Comparison of ENCODE assay signal across 12 cellular contexts in the genomic region with DNA sequence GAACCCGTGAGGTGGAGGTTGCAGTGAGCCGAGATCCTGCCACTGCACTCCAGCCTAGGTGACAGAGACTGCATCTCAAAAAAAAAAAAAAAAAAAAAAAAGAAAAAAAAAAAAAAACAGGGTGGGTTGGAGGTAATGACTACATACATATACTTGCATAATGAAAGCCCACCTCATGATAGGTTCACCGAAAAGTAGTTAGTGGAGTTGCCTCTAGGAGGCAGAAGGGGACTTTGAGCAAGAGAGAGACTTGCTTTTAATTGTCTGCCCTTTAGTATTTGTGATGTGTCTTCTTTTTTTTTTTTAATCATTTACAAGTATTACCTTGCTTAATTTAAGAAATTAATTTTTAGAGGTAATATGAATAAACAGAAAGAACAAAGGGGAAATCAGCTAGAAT.
A peak's percentile ranks its signal among the peaks of the same experiment; 100 is the strongest.
DNase-seq lines count a peak whose midpoint lies in the region; ATAC-seq, FAIRE-seq and TF ChIP-seq lines count a peak whose summit lies in the region.
"Had no signal": no experiment of that assay in that cellular context is flagged by ENCODE, and none has a peak within 500 bp of the region (broad histone marks: within the 10 kb centered on the region; RNA-seq: fewer than 3 reads in every experiment).

No MANE protein-coding gene starts in this region.

- DNase-seq in SK-N-DZ (ENCODE audit: low spot score): peak; percentile 18
- no peak for DNase-seq in glutamatergic neuron
- DNase-seq in GM19239 (ENCODE audit: insufficient read length, low spot score): no peak
- DNase-seq in MV-4-11 (lab: John Stamatoyannopoulos, UW): no peak
- DNase-seq in NK-92 treated with Interleukin-12 subunit alpha and Interleukin-12 subunit beta, amount 100 ng/mL, for 24 hours (lab: John Stamatoyannopoulos, UW): no peak
- DNase-seq: activated naive CD4-positive, alpha-beta T cell treated with Interleukin-2 at 50 U/mL for 16 hours; DMS79; HCEC 1CT; NCI-H1417 treated with DMSO at 0.1 percent for 48 hours had no signal

- ATAC-seq in GM19467 (IDR thresholded peaks at IDR 0.05; ENCODE audit: unreplicated experiment): no peak

- H3K4me1 ChIP-seq in HEK293 (ENCODE audit: control insufficient read depth, insufficient read depth, low read length): no peaks in the 10 kb centered on the region

- H3K36me3 Mint-ChIP-seq in glutamatergic neuron (ENCODE audit: unreplicated experiment): no peaks in the 10 kb centered on the region

- no peak overlapping the region for H3K27ac Mint-ChIP-seq in glutamatergic neuron (ENCODE audit: unreplicated experiment)

- H3K4me1 Mint-ChIP-seq in glutamatergic neuron (ENCODE audit: low read depth, unreplicated experiment): peaks cover 6% of the 10 kb centered on the region

- no peaks in the 10 kb centered on the region for H3K9me3 Mint-ChIP-seq in glutamatergic neuron (ENCODE audit: unreplicated experiment)

- peaks cover 0 to 10% of the 10 kb centered on the region in 2 experiments; a peak in 1 of 3 replicates for H3K36me3 ChIP-seq in HEK293 (ENCODE audit: control insufficient read depth in 2 of 2, insufficient read depth in 1 of 2, low read length in 2 of 2)

- no peak overlapping the region for H3K4me3 Mint-ChIP-seq in glutamatergic neuron (ENCODE audit: unreplicated experiment)

- no peaks in the 10 kb centered on the region for H3K9me3 ChIP-seq in HEK293 (ENCODE audit: control insufficient read depth, insufficient read depth, low read depth, low read length)

- H3K27ac ChIP-seq in C4-2B: no peak overlapping the region
- no peak overlapping the region for H3K27ac ChIP-seq in HEK293 (ENCODE audit: extremely low read depth, low read depth, low read length)

- H3K4me3 ChIP-seq in HEK293 (ENCODE audit: low read depth, low read length): no peak overlapping the region

- H3K27me3 Mint-ChIP-seq in glutamatergic neuron (ENCODE audit: unreplicated experiment): peaks cover 6% of the 10 kb centered on the region

- FAIRE-seq in GM19239 (lab: Jason Lieb, UNC): no peak

- POLR2A ChIA-PET in HEK293 (lab: Yijun Ruan, JAX): interaction anchor here (0.6 to 0.7 kb wide), 2 partner anchors 69 to 193 kb away, joined by 3 read pairs; no protein-coding TSS in a partner anchor

- CTCF ChIA-PET in HEK293 (lab: Yijun Ruan, JAX): interaction anchor here (0.6 to 21.2 kb wide), 25 partner anchors 9 to 604 kb away, joined by 3 to 355 read pairs (median 5); partner anchors contain the start of gene SLC26A2

- TF ChIP-seq CTCF in C4-2B (conservative IDR thresholded peaks at IDR 0.05) (peak; percentile 39), HEK293 (tag by site-specific recombination; IDR thresholded peaks at IDR 0.05) (no peak), glutamatergic neuron (IDR thresholded peaks at IDR 0.05; ENCODE audit: partially characterized antibody, unreplicated experiment) (peak; percentile 38)

TF ChIP-seq in HEK293, 187 proteins besides CTCF, POLR2A, EP300 and RAD21:
- TF ChIP-seq ZNF132 (tag by site-specific recombination; IDR thresholded peaks at IDR 0.05; ENCODE audit: borderline replicate concordance) (no peak), ZNF19 (tag by site-specific recombination; IDR thresholded peaks at IDR 0.05; ENCODE audit: low read depth) (no peak), ZNF654 (tag by site-specific recombination; IDR thresholded peaks at IDR 0.05; ENCODE audit: low read depth) (peak; percentile 6; the same call in 1 of the 2 replicates), ZNF473 (tag by site-specific recombination; IDR thresholded peaks at IDR 0.05) (no peak), ZNF140 (tag by site-specific recombination; IDR thresholded peaks at IDR 0.05) (no peak), OSR2 (tag by site-specific recombination; IDR thresholded peaks at IDR 0.05) (no peak), ZNF843 (tag by site-specific recombination; IDR thresholded peaks at IDR 0.05) (no peak), ZBTB21 (tag by site-specific recombination; IDR thresholded peaks at IDR 0.05) (no peak), MEIS1 (CRISPR knock-in tag; IDR thresholded peaks at IDR 0.05; ENCODE audit: borderline replicate concordance) (no peak), ZNF548 (tag by site-specific recombination; IDR thresholded peaks at IDR 0.05) (no peak), ZSCAN30 (tag by site-specific recombination; IDR thresholded peaks at IDR 0.05) (no peak), ZNF394 (tag by site-specific recombination; IDR thresholded peaks at IDR 0.05; ENCODE audit: borderline replicate concordance) (no peak), ZNF362 (tag by site-specific recombination; IDR thresholded peaks at IDR 0.05) (peak; percentile 62; the same call in 1 of the 2 replicates), ZNF664 (tag by site-specific recombination; IDR thresholded peaks at IDR 0.05) (no peak), ZNF292 (tag by site-specific recombination; IDR thresholded peaks at IDR 0.05; ENCODE audit: borderline replicate concordance, low read depth) (no peak)
- TF ChIP-seq, protein P1, sequence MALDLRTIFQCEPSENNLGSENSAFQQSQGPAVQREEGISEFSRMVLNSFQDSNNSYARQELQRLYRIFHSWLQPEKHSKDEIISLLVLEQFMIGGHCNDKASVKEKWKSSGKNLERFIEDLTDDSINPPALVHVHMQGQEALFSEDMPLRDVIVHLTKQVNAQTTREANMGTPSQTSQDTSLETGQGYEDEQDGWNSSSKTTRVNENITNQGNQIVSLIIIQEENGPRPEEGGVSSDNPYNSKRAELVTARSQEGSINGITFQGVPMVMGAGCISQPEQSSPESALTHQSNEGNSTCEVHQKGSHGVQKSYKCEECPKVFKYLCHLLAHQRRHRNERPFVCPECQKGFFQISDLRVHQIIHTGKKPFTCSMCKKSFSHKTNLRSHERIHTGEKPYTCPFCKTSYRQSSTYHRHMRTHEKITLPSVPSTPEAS (tag by site-specific recombination; IDR thresholded peaks at IDR 0.05): no peak
